ENCODE assay signal across 8 cellular contexts in genomic region chr14:105020815-105021655, GRCh38.
A peak's percentile ranks its signal among the peaks of the same experiment; 100 is the strongest.
DNase-seq lines count a peak whose midpoint lies in the region; ATAC-seq lines count a peak whose summit lies in the region.

Gene CDCA4 (minus strand): TSS chr14:105021083. CDS start chr14:105011929, 9,154 bp downstream.

- no peak within 1 kb of the TSS for H3K27ac ChIP-seq in caudate nucleus (ENCODE audit: low read depth, low read length)

- ATAC-seq in GM19023 (IDR thresholded peaks at IDR 0.05; ENCODE audit: unreplicated experiment) (peak; percentile 85), HG03196 (IDR thresholded peaks at IDR 0.05; ENCODE audit: unreplicated experiment) (peak; percentile 78)

- DNase-seq in AG08396 (ENCODE audit: low spot score) (peak; percentile 100), NCI-H226 (peak; percentile 91), caudate nucleus (lab: John Stamatoyannopoulos, UW) (peak; percentile 47 to 98 (median 95)), iris pigment epithelial cell (ENCODE audit: low read depth) (peak; percentile 95)
- DNase-seq in activated CD4-positive, CD25-positive, alpha-beta regulatory T cell (lab: John Stamatoyannopoulos, UW), result peak; percentile 97 to 99 (median 98)
- peak; percentile 94 to 99 (median 96) for DNase-seq in stimulated activated CD4-positive, alpha-beta T cell treated with anti-CD3 and anti-CD28 coated beads, Interleukin-12 subunit alpha, Interleukin-12 subunit beta, amount 100 ng/mL, for 48 hours (ENCODE audit: low read depth in 2 of 3, low spot score in 1 of 3)
